ENCODE assay signal across 8 cellular contexts in genomic region chr19:45097776-45098520, GRCh38. TPM values are rescaled to one million over a fixed set of nuclear protein-coding genes. Genes with fewer than 3 reads are reported as not detected.
A peak's percentile ranks its signal among the peaks of the same experiment; 100 is the strongest.
DNase-seq lines count a peak whose midpoint lies in the region; ATAC-seq and TF ChIP-seq lines count a peak whose summit lies in the region.

No MANE protein-coding gene starts in this region.

- no peaks in the 10 kb centered on the region for H3K9me3 ChIP-seq in thymus (ENCODE audit: control insufficient read depth)

- H3K9ac ChIP-seq in KMS-11: no peak overlapping the region

- H3K27me3 ChIP-seq in KMS-11 (ENCODE audit: insufficient read depth, low read depth) (no peaks in the 10 kb centered on the region), thymus (ENCODE audit: control insufficient read depth, insufficient read depth) (no peaks in the 10 kb centered on the region)

- TF ChIP-seq CTCF in KMS-11 (conservative IDR thresholded peaks at IDR 0.05; ENCODE audit: low read depth, low read length): no peak
- no peak for TF ChIP-seq CTCF in cardiac fibroblast (IDR thresholded peaks at IDR 0.05; ENCODE audit: low read depth, low read length)

- H2AFZ ChIP-seq in KMS-11 (ENCODE audit: low read depth): no peak overlapping the region

- H3K27ac ChIP-seq in KMS-11 (no peak overlapping the region), thymus (ENCODE audit: low read depth) (peak overlapping the region; percentile 44)

- H4K20me1 ChIP-seq in KMS-11 (ENCODE audit: insufficient read depth): peaks cover 3% of the 10 kb centered on the region; the same call in 1 of the 2 replicates

- H3K4me3 ChIP-seq in KMS-11 (IDR thresholded peaks at IDR 0.05; ENCODE audit: insufficient read depth, low read depth, low read length) (no peak overlapping the region), cardiac fibroblast (replicated peaks in 1 of 2; ENCODE audit: low read depth in 2 of 2, low read length in 2 of 2) (no peak overlapping the region), thymus (ENCODE audit: low read length) (no peak overlapping the region)

- H3K36me3 ChIP-seq in KMS-11 (ENCODE audit: insufficient read depth) (no peaks in the 10 kb centered on the region), thymus (ENCODE audit: control insufficient read depth, insufficient read depth) (peaks cover 25% of the 10 kb centered on the region)

- peaks cover 98% of the 10 kb centered on the region for H3K79me2 ChIP-seq in KMS-11 (ENCODE audit: insufficient read depth, low read depth)

- WGBS in thymus: 94% methylated on average over 16 of the region's 16 CpGs

- DNase-seq in Ammon's horn (ENCODE audit: low spot score) (peak; percentile 71), cardiac fibroblast (ENCODE audit: low read depth in 2 of 2) (peak; percentile 89 to 94), left kidney (ENCODE audit: low read depth, low spot score) (peak; percentile 60), NCI-H2227 (lab: John Stamatoyannopoulos, UW; ENCODE audit: unreplicated experiment) (no peak), NCI-H748 (lab: John Stamatoyannopoulos, UW; ENCODE audit: unreplicated experiment) (no peak)

- peak overlapping the region; percentile 19; the same call in 1 of the 2 replicates for H3K4me2 ChIP-seq in KMS-11

- H3K4me1 ChIP-seq in KMS-11 (ENCODE audit: low read depth, poor library complexity, severe bottlenecking) (peaks cover 47% of the 10 kb centered on the region), thymus (ENCODE audit: control insufficient read depth, insufficient read depth, low read length) (peaks cover 40% of the 10 kb centered on the region)

- ATAC-seq in GM19395 (IDR thresholded peaks at IDR 0.05; ENCODE audit: unreplicated experiment): no peak

RNA-seq across cellular contexts. Expression of gene PPP1R37, which starts 5.0 kb away (rescaled TPM):
- 39.3 TPM for polyA plus RNA-seq in thymus

RNA-seq across cellular contexts. Expression of gene GEMIN7, which starts 18.9 kb away (rescaled TPM):
- polyA plus RNA-seq in thymus: 32.3 TPM

RNA-seq across cellular contexts. Expression of gene ZNF296, which starts 21.7 kb away (rescaled TPM):
- 2.9 TPM for polyA plus RNA-seq in thymus

RNA-seq across cellular contexts. Expression of gene CLASRP, which starts 59.1 kb away (rescaled TPM):
- 147 TPM for polyA plus RNA-seq in thymus

Comparison
In these comparisons a context has a peak if more than half of its experiments do, and no peak if none do; other contexts are left out.
1. DNase-seq: peak in Ammon's horn (single experiment), cardiac fibroblast (2 of 2) and left kidney (single experiment); none in NCI-H2227 (single experiment) and NCI-H748 (single experiment).